In the genomic region with DNA sequence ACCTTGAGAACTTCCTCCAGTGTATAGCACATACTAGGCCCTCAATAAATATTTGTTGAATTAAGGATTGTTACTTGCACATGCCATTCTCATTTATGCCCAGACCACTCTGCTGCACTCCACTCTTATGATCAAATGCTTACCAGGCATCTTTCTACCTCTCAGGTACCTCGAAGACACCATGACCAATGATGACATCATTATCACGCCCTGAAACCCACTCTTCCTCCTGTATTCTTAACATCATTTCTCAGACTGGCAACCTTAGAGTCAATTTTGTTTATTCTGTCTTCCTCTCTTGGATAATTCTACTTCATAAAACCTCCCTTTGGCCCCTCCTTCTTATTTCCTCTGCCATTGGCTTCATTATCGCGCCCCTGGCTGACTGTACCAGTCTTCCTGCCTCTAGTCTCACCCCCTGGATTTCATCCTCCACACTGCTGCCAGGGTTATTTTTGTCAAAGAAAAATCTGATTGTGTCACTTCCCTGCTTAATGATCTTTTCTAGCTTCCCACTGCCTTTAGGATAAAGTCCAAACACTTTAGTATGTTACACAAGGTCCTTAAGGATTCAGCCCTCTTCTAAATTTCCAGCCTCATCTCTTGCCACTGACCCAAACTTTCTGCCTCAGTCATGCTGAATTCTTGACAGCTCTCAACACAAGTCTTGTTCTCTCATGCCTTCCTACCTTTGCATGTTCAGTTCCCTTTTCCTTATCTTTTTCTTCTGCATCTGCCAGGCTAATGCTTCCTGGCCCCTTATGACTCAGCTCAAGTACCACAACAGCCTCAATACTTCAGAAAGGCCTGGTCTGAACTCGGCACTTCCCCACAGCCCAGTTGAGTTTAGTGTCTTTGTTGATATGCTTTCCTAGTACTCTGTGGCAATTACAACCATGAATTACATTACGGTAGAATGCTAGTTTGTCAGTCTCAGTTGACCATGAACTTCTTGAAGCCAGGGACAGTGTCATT, we compare ENCODE assay signal across 11 cellular contexts. TPM values are rescaled to one million over a fixed set of nuclear protein-coding genes. Genes with fewer than 3 reads are reported as not detected.
DNase-seq lines count a peak whose midpoint lies in the region; ATAC-seq and TF ChIP-seq lines count a peak whose summit lies in the region.
"Had no signal": no experiment of that assay in that cellular context is flagged by ENCODE, and none has a peak within 500 bp of the region (broad histone marks: within the 10 kb centered on the region; RNA-seq: fewer than 3 reads in every experiment).

No MANE protein-coding gene starts in this region.

- peaks cover 21% of the 10 kb centered on the region for H3K36me3 Mint-ChIP-seq in stimulated activated naive CD8-positive, alpha-beta T cell treated with anti-CD3 and anti-CD28 coated beads, Interleukin-15, Interleukin-2, amounts not matched to agents 100 ng/mL and 50 ng/mL, for 24 hours (ENCODE audit: low read depth)
- peaks cover 0 to 10% (median 5%) of the 10 kb centered on the region in 3 experiments; a peak in 3 of 7 replicates for H3K36me3 Mint-ChIP-seq in H9 (ENCODE audit: insufficient read depth in 1 of 3, low read depth in 3 of 3)

- no peaks in the 10 kb centered on the region for H3K27me3 ChIP-seq in H9 (ENCODE audit: insufficient read depth, low read length)

- no peak overlapping the region for H3K18ac ChIP-seq in H9 (ENCODE audit: insufficient read length, low read depth, low read length)

- peaks cover 60% of the 10 kb centered on the region for H3K9me3 ChIP-seq in H9 (ENCODE audit: control insufficient read depth, low read depth, low read length)

- no peak overlapping the region for H3K4ac ChIP-seq in H9 (ENCODE audit: low read depth, low read length)

- no peak overlapping the region for H2BK15ac ChIP-seq in H9 (ENCODE audit: low read depth, low read length)

- H3K9me3 Mint-ChIP-seq in stimulated activated naive CD8-positive, alpha-beta T cell treated with anti-CD3 and anti-CD28 coated beads, Interleukin-15, Interleukin-2, amounts not matched to agents 100 ng/mL and 50 ng/mL, for 24 hours = no peaks in the 10 kb centered on the region
- H3K9me3 Mint-ChIP-seq in H9 = peaks cover 69 to 72% of the 10 kb centered on the region in 2 experiments
- H3K9me3 Mint-ChIP-seq: T-cell had no signal

- WGBS in H9 (ENCODE audit: extremely low coverage, insufficient read length, low lambda C conversion rate) = no CpG with 5 or more reads among the region's 6 CpGs

- H3K4me1 Mint-ChIP-seq in stimulated activated naive CD8-positive, alpha-beta T cell treated with anti-CD3 and anti-CD28 coated beads, Interleukin-15, Interleukin-2, amounts not matched to agents 100 ng/mL and 50 ng/mL, for 24 hours (ENCODE audit: low read depth) = peaks cover 17% of the 10 kb centered on the region
- H3K4me1 Mint-ChIP-seq in H9 = no peaks in the 10 kb centered on the region

- no peak overlapping the region for H3K4me2 ChIP-seq in H9 (ENCODE audit: insufficient read depth, insufficient read length, low read length)

- no peaks in the 10 kb centered on the region for H3K79me2 ChIP-seq in H9 (ENCODE audit: insufficient read depth, low read length)

- H2BK120ac ChIP-seq in H9 (ENCODE audit: low read depth, low read length, poor library complexity, severe bottlenecking) = no peak overlapping the region

- H2BK5ac ChIP-seq in H9 (ENCODE audit: insufficient read length, low read length) = no peak overlapping the region

- no peak for TF ChIP-seq CTCF in H9 (conservative IDR thresholded peaks at IDR 0.05)

- no peak overlapping the region for H3T11ph ChIP-seq in H9 (ENCODE audit: low read length)

- no peak overlapping the region for H2BK12ac ChIP-seq in H9 (ENCODE audit: insufficient read length, low read depth, low read length)

- no peaks in the 10 kb centered on the region for H4K20me1 ChIP-seq in H9 (ENCODE audit: control insufficient read depth, insufficient read depth, insufficient read length)

- no peaks in the 10 kb centered on the region for H3K27me3 Mint-ChIP-seq in stimulated activated naive CD8-positive, alpha-beta T cell treated with anti-CD3 and anti-CD28 coated beads, Interleukin-15, Interleukin-2, amounts not matched to agents 100 ng/mL and 50 ng/mL, for 24 hours
- H3K27me3 Mint-ChIP-seq in H9 (ENCODE audit: low read depth) = no peaks in the 10 kb centered on the region

- no peak overlapping the region for H3K14ac ChIP-seq in H9 (ENCODE audit: insufficient read depth, low read length)

- H3K4me3 Mint-ChIP-seq in stimulated activated naive CD8-positive, alpha-beta T cell treated with anti-CD3 and anti-CD28 coated beads, Interleukin-15, Interleukin-2, amounts not matched to agents 100 ng/mL and 50 ng/mL, for 24 hours = no peak overlapping the region
- no peak overlapping the region for H3K4me3 Mint-ChIP-seq in H9
- H3K4me3 Mint-ChIP-seq: T-cell had no signal

- peak overlapping the region; percentile 65 for H3K27ac Mint-ChIP-seq in stimulated activated naive CD8-positive, alpha-beta T cell treated with anti-CD3 and anti-CD28 coated beads, Interleukin-15, Interleukin-2, amounts not matched to agents 100 ng/mL and 50 ng/mL, for 24 hours
- H3K27ac Mint-ChIP-seq in H9 = no peak overlapping the region
- H3K27ac Mint-ChIP-seq: T-cell had no signal

- H3K79me1 ChIP-seq in H9 (ENCODE audit: insufficient read depth, low read depth, low read length, poor library complexity, severe bottlenecking) = no peaks in the 10 kb centered on the region

- no peak overlapping the region for H2AFZ ChIP-seq in H9 (ENCODE audit: low read length)

- no peak for DNase-seq in stimulated activated naive CD8-positive, alpha-beta T cell treated with anti-CD3 and anti-CD28 coated beads, Interleukin-15, Interleukin-2, amounts not matched to agents 100 U/mL and 50 U/mL, for 24 hours
- DNase-seq in NOMO-1 treated with dmso at 0.1 percent for 144 hours (lab: John Stamatoyannopoulos, UW; ENCODE audit: unreplicated experiment) (peak; percentile 62), dermis blood vessel endothelial cell (peak; percentile 52), cortex of kidney (lab: John Stamatoyannopoulos, UW) (no peak), H9 (no peak), NCI-H2227 (lab: John Stamatoyannopoulos, UW; ENCODE audit: unreplicated experiment) (no peak), NCI-H2196 treated with DMSO at 0.1 percent for 48 hours (lab: John Stamatoyannopoulos, UW; ENCODE audit: unreplicated experiment) (no peak)
- DNase-seq: cerebellar nuclear complex, NCI-H524 had no signal

- no peak overlapping the region for H3K9ac ChIP-seq in H9 (ENCODE audit: extremely low read depth, insufficient read length, low read length)

- H4K5ac ChIP-seq in H9 (ENCODE audit: insufficient read length, low read depth, low read length) = no peak overlapping the region

- no peak overlapping the region for H3K23ac ChIP-seq in H9 (ENCODE audit: insufficient read length, low read depth, low read length)

- H4K91ac ChIP-seq in H9 (ENCODE audit: insufficient read length, low read depth, low read length) = no peak overlapping the region

- H3K4me1 ChIP-seq in H9 (ENCODE audit: insufficient read depth, low read length) = no peaks in the 10 kb centered on the region

- H2BK20ac ChIP-seq in H9 (ENCODE audit: low read depth, low read length, poor library complexity, severe bottlenecking) = no peak overlapping the region

- ATAC-seq in stimulated activated naive CD8-positive, alpha-beta T cell treated with anti-CD3 and anti-CD28 coated beads, Interleukin-15, Interleukin-2, amounts not matched to agents 100 U/mL and 50 U/mL, for 24 hours = no peak
- ATAC-seq: T-cell had no signal

- H3K23me2 ChIP-seq in H9 (ENCODE audit: insufficient read length, low read depth, low read length, poor library complexity, severe bottlenecking) = no peaks in the 10 kb centered on the region

- H2AK5ac ChIP-seq in H9 (ENCODE audit: insufficient read length, low read length) = no peak overlapping the region

- no peak overlapping the region for H3K27ac ChIP-seq in H9 (ENCODE audit: insufficient read length, low read depth, low read length)

- H4K8ac ChIP-seq in H9 (replicated peaks; ENCODE audit: insufficient read length, low read depth, low read length) = no peak overlapping the region

- no peak overlapping the region for H3K56ac ChIP-seq in H9 (ENCODE audit: insufficient read length, low read depth, low read length)

RNA-seq across cellular contexts. Expression of gene HDAC8, which starts 45.8 kb away (rescaled TPM):
- total RNA-seq in dermis blood vessel endothelial cell (26.5 and 32.8 TPM in 2 replicates), H9 (2021) (21.4 and 21.6 TPM in 2 replicates)

Comparison
In these comparisons a context has a peak if more than half of its experiments do, and no peak if none do; other contexts are left out.
1. DNase-seq: peak in NOMO-1 treated with dmso at 0.1 percent for 144 hours (single experiment) and dermis blood vessel endothelial cell (single experiment); none in stimulated activated naive CD8-positive, alpha-beta T cell treated with anti-CD3 and anti-CD28 coated beads, Interleukin-15, Interleukin-2, amounts not matched to agents 100 U/mL and 50 U/mL, for 24 hours (single experiment), cortex of kidney (single experiment), H9 (single experiment), NCI-H2227 (single experiment) and NCI-H2196 treated with DMSO at 0.1 percent for 48 hours (single experiment).